Comparison of ENCODE assay signal across 1 cellular context in the genomic region with DNA sequence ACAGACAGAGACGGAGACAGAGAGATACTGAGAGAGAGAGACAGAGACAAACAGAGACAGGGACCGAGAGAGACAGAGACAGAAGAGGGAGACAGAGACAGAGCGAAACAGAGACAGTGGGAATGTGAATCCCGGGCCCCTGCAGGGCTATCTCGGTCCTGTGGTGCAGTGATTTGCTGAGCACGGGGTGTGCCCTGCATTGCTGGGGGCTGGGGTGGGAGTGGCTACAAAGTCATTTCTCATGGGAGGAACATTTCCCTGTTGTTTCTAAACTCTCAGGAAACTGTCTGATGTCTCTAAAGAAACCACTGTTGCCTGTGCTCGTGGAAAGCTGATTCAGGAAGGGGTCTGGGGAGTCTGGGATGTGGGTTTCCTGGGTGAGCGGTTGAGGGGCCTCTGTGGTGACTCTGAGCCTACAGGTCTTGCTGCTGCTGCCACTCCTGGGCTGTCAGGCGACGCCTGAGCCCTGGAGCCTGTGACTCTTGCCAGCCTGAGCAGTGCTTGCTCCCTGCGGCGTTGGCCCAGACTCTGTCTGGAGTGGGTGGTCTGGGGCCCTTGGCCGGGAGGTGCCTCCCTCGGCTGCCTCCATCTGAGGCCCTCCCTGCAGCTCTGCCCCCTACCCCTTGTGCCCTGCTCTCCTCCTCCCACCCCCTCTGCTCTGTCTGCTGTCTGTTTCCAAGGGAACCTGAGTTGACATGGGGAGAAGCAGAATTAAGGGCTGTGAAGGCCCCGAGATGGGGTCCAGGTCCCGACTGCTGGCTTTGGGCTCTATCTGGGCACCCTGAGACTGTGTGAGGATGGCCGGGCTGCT.
TF ChIP-seq lines count a peak whose summit lies in the region.

No MANE protein-coding gene starts in this region.

TF ChIP-seq in GM23338, 12 proteins besides CTCF, POLR2A, EP300 and RAD21 (continued from another document):
- TF ChIP-seq, protein P1, sequence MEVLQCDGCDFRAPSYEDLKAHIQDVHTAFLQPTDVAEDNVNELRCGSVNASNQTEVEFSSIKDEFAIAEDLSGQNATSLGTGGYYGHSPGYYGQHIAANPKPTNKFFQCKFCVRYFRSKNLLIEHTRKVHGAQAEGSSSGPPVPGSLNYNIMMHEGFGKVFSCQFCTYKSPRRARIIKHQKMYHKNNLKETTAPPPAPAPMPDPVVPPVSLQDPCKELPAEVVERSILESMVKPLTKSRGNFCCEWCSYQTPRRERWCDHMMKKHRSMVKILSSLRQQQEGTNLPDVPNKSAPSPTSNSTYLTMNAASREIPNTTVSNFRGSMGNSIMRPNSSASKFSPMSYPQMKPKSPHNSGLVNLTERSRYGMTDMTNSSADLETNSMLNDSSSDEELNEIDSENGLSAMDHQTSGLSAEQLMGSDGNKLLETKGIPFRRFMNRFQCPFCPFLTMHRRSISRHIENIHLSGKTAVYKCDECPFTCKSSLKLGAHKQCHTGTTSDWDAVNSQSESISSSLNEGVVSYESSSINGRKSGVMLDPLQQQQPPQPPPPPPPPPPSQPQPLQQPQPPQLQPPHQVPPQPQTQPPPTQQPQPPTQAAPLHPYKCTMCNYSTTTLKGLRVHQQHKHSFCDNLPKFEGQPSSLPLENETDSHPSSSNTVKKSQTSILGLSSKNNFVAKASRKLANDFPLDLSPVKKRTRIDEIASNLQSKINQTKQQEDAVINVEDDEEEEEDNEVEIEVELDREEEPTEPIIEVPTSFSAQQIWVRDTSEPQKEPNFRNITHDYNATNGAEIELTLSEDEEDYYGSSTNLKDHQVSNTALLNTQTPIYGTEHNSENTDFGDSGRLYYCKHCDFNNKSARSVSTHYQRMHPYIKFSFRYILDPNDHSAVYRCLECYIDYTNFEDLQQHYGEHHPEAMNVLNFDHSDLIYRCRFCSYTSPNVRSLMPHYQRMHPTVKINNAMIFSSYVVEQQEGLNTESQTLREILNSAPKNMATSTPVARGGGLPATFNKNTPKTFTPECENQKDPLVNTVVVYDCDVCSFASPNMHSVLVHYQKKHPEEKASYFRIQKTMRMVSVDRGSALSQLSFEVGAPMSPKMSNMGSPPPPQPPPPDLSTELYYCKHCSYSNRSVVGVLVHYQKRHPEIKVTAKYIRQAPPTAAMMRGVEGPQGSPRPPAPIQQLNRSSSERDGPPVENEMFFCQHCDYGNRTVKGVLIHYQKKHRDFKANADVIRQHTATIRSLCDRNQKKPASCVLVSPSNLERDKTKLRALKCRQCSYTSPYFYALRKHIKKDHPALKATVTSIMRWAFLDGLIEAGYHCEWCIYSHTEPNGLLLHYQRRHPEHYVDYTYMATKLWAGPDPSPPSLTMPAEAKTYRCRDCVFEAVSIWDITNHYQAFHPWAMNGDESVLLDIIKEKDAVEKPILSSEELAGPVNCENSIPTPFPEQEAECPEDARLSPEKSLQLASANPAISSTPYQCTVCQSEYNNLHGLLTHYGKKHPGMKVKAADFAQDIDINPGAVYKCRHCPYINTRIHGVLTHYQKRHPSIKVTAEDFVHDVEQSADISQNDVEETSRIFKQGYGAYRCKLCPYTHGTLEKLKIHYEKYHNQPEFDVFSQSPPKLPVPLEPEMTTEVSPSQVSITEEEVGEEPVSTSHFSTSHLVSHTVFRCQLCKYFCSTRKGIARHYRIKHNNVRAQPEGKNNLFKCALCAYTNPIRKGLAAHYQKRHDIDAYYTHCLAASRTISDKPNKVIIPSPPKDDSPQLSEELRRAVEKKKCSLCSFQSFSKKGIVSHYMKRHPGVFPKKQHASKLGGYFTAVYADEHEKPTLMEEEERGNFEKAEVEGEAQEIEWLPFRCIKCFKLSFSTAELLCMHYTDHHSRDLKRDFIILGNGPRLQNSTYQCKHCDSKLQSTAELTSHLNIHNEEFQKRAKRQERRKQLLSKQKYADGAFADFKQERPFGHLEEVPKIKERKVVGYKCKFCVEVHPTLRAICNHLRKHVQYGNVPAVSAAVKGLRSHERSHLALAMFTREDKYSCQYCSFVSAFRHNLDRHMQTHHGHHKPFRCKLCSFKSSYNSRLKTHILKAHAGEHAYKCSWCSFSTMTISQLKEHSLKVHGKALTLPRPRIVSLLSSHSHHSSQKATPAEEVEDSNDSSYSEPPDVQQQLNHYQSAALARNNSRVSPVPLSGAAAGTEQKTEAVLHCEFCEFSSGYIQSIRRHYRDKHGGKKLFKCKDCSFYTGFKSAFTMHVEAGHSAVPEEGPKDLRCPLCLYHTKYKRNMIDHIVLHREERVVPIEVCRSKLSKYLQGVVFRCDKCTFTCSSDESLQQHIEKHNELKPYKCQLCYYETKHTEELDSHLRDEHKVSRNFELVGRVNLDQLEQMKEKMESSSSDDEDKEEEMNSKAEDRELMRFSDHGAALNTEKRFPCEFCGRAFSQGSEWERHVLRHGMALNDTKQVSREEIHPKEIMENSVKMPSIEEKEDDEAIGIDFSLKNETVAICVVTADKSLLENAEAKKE (CRISPR knock-in tag; IDR thresholded peaks at IDR 0.05): no peak
- TF ChIP-seq ZNF114 (CRISPR knock-in tag; IDR thresholded peaks at IDR 0.05): no peak
- no peak for TF ChIP-seq CREB1 (CRISPR knock-in tag; IDR thresholded peaks at IDR 0.05; ENCODE audit: low read depth)
- no peak for TF ChIP-seq STAT1 (IDR thresholded peaks at IDR 0.05; ENCODE audit: unreplicated experiment)
- TF ChIP-seq POLR2AphosphoS5 (IDR thresholded peaks at IDR 0.05; ENCODE audit: low read depth): no peak
- TF ChIP-seq REST (IDR thresholded peaks at IDR 0.05; ENCODE audit: unreplicated experiment): no peak
- no peak for TF ChIP-seq JUNB (IDR thresholded peaks at IDR 0.05; ENCODE audit: unreplicated experiment)
- TF ChIP-seq, protein P2, sequence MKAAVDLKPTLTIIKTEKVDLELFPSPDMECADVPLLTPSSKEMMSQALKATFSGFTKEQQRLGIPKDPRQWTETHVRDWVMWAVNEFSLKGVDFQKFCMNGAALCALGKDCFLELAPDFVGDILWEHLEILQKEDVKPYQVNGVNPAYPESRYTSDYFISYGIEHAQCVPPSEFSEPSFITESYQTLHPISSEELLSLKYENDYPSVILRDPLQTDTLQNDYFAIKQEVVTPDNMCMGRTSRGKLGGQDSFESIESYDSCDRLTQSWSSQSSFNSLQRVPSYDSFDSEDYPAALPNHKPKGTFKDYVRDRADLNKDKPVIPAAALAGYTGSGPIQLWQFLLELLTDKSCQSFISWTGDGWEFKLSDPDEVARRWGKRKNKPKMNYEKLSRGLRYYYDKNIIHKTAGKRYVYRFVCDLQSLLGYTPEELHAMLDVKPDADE (IDR thresholded peaks at IDR 0.05): no peak
